8 cellular contexts compared by ENCODE assay signal in the genomic region with DNA sequence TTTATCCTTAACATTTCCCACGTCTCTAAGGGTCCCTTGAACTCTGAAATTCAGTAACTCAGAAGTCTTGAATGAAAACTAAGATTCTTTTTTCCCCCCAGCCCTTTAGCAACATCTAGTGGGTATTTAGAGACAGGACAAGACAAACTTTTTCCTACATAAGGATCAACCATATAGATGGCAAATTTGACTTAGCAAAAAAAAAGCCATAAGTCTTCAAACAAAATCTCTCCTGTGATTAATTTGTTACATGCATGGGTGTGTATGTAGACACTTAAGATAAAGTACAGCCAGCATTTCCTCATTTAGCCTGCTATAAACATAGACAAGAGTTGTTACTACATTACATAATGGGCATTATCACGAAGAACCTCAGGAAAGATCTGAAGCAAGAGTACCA. TPM values are rescaled to one million over a fixed set of nuclear protein-coding genes. Genes with fewer than 3 reads are reported as not detected.
DNase-seq lines count a peak whose midpoint lies in the region; ATAC-seq, FAIRE-seq and TF ChIP-seq lines count a peak whose summit lies in the region.

No MANE protein-coding gene starts in this region.

- POLR2A ChIA-PET in K562 (lab: Yijun Ruan, JAX), result no interaction called here
- POLR2A ChIA-PET in activated CD4-positive, alpha-beta memory T cell treated with anti-CD3 and anti-CD28 coated beads for 36 hours (lab: Charles Lee), result no interaction called here

- peak in 2 of 3 experiments; percentile 31 to 66; a peak in 3 of 6 replicates for TF ChIP-seq CTCF in K562 (IDR thresholded peaks at IDR 0.05 in 2 of 3, conservative IDR thresholded peaks at IDR 0.05 in 1 of 3; ENCODE audit: insufficient read depth in 2 of 3, low read depth in 1 of 3, low read length in 3 of 3)
- TF ChIP-seq CTCF in lower lobe of right lung (IDR thresholded peaks at IDR 0.05), result peak; percentile 39

- DNase-seq in DMS 273 (lab: John Stamatoyannopoulos, UW; ENCODE audit: unreplicated experiment) (peak; percentile 54), KBM-7 (peak; percentile 17), K562 (ENCODE audit: extremely low read depth in 1 of 4, low spot score in 3 of 4) (peak in 2 of 4 experiments; percentile 24 to 25), lower lobe of right lung (no peak), HK-2 (ENCODE audit: unreplicated experiment) (no peak), activated gamma-delta T cell treated with Interleukin-2 at 50 U/mL for 16 hours (no peak)
- no peak for DNase-seq in activated CD4-positive, alpha-beta memory T cell treated with anti-CD3 and anti-CD28 coated beads for 36 hours
- DNase-seq in activated CD4-positive, CD25-positive, alpha-beta regulatory T cell (lab: John Stamatoyannopoulos, UW), result no peak

- H3K4me1 ChIP-seq in K562 (replicated peaks in 1 of 2; ENCODE audit: control insufficient read depth in 2 of 2, insufficient read depth in 2 of 2, low read length in 2 of 2), result peaks cover 0 to 3% of the 10 kb centered on the region in 2 experiments; a peak in 1 of 5 replicates
- H3K4me1 ChIP-seq in lower lobe of right lung, result no peaks in the 10 kb centered on the region

- peak; percentile 53 to 70 for TF ChIP-seq RAD21 in K562 (CRISPR knock-in tag; conservative IDR thresholded peaks at IDR 0.05 in 1 of 2, IDR thresholded peaks at IDR 0.05 in 1 of 2)

- peaks cover 5% of the 10 kb centered on the region for H3K27me3 Mint-ChIP-seq in activated CD4-positive, alpha-beta memory T cell treated with anti-CD3 and anti-CD28 coated beads for 36 hours

- in situ Hi-C loops in KBM-7 (cut with MboI; ENCODE audit: low pct_unique_long_range_greater_than_20kb, low sequenced_read_pairs) (no loop called here), K562 (cut with MboI) (no loop called here)

- WGBS in K562 (ENCODE audit: insufficient coverage, low coverage, missing lambda C conversion rate), result 0% methylated on average over 2 of the region's 2 CpGs

- ATAC-seq in K562 (peak; percentile 62; the same call in 2 of the 3 replicates), lower lobe of right lung (peak in 1 of 2 donors; percentile 66)

- no peak overlapping the region for H3K9ac ChIP-seq in K562 (ENCODE audit: insufficient read depth in 1 of 2, low read depth in 2 of 2, low read length in 2 of 2)

- no peak overlapping the region for H2AFZ ChIP-seq in K562 (ENCODE audit: low read depth, low read length)

- H3K36me3 Mint-ChIP-seq in activated CD4-positive, alpha-beta memory T cell treated with anti-CD3 and anti-CD28 coated beads for 36 hours, result no peaks in the 10 kb centered on the region

- H3K9me3 ChIP-seq in K562 (replicated peaks; ENCODE audit: control insufficient read depth, insufficient read depth, low read depth, low read length) (no peaks in the 10 kb centered on the region), lower lobe of right lung (no peaks in the 10 kb centered on the region)

- H3K27me3 ChIP-seq in K562 (ENCODE audit: control insufficient read depth in 2 of 2, insufficient read depth in 2 of 2, low read length in 2 of 2) (peaks cover 4 to 9% of the 10 kb centered on the region in 2 experiments; a peak in 2 of 5 replicates), lower lobe of right lung (ENCODE audit: low read depth) (no peaks in the 10 kb centered on the region)

- FAIRE-seq in K562 (lab: Jason Lieb, UNC), result no peak

- peaks cover 2% of the 10 kb centered on the region for H3K9me3 Mint-ChIP-seq in activated CD4-positive, alpha-beta memory T cell treated with anti-CD3 and anti-CD28 coated beads for 36 hours

- no peaks in the 10 kb centered on the region for H3K36me3 ChIP-seq in K562 (ENCODE audit: control insufficient read depth, insufficient read depth, low read length)
- H3K36me3 ChIP-seq in lower lobe of right lung, result no peaks in the 10 kb centered on the region

- no peak overlapping the region for H3K4me3 Mint-ChIP-seq in activated CD4-positive, alpha-beta memory T cell treated with anti-CD3 and anti-CD28 coated beads for 36 hours

- TF ChIP-seq POLR2A in K562 (conservative IDR thresholded peaks at IDR 0.05), result no peak

- H3K4me2 ChIP-seq in K562 (ENCODE audit: insufficient read depth, low read length), result no peak overlapping the region

- H3K4me3 ChIP-seq in K562, result no peak overlapping the region
- no peak overlapping the region for H3K4me3 ChIP-seq in lower lobe of right lung

- intact Hi-C loops in K562 (cut with micrococcal nuclease) (loop anchor here (5.0 kb wide), 2 partner anchors 218 to 333 kb away; no protein-coding TSS in a partner anchor), lower lobe of right lung (cut with DNase I) (no loop called here)
- intact Hi-C loops in activated CD4-positive, alpha-beta memory T cell treated with anti-CD3 and anti-CD28 coated beads for 36 hours (cut with micrococcal nuclease), result loop anchor here (1.0 to 10.0 kb wide), 4 partner anchors 215 to 591 kb away; a partner anchor contains a TSS

- no peak overlapping the region for H3K27ac ChIP-seq in K562 (ENCODE audit: extremely low read depth, low read depth, low read length)
- H3K27ac ChIP-seq in lower lobe of right lung, result no peak overlapping the region

- H3K79me2 ChIP-seq in K562 (ENCODE audit: control insufficient read depth, insufficient read depth, low read length), result no peaks in the 10 kb centered on the region

- CTCF ChIA-PET in K562 (lab: Yijun Ruan, JAX; ENCODE audit: low intra/inter-chr PET ratio), result interaction anchor here (0.7 to 1.6 kb wide), 2 partner anchors 216 to 341 kb away, joined by 3 to 5 read pairs; no protein-coding TSS in a partner anchor
- CTCF ChIA-PET in activated CD4-positive, alpha-beta memory T cell treated with anti-CD3 and anti-CD28 coated beads for 36 hours (lab: Charles Lee), result interaction anchor here (0.6 kb wide), 1 partner anchor 228 kb away, joined by 3 read pairs; no protein-coding TSS in a partner anchor

- no peaks in the 10 kb centered on the region for H3K4me1 Mint-ChIP-seq in activated CD4-positive, alpha-beta memory T cell treated with anti-CD3 and anti-CD28 coated beads for 36 hours (ENCODE audit: low read depth)

- H3K9me1 ChIP-seq in K562 (ENCODE audit: control insufficient read depth, insufficient read depth, low read length), result no peaks in the 10 kb centered on the region

- H4K20me1 ChIP-seq in K562 (replicated peaks; ENCODE audit: control insufficient read depth, insufficient read depth, low read length), result no peaks in the 10 kb centered on the region

- TF ChIP-seq EP300 in K562 (IDR thresholded peaks at IDR 0.05; ENCODE audit: low read length), result no peak

- no peak overlapping the region for H3K27ac Mint-ChIP-seq in activated CD4-positive, alpha-beta memory T cell treated with anti-CD3 and anti-CD28 coated beads for 36 hours

- no TSS peak for BruUV-seq in K562 (replicated peaks; lab: Mats Ljungman, UMichigan)

TF ChIP-seq in K562, 482 proteins besides CTCF, POLR2A, EP300 and RAD21:
- 0 out of 2 replicates have a peak, but pooled peaks have one; percentile 20 for TF ChIP-seq SMC3 (conservative IDR thresholded peaks at IDR 0.05; ENCODE audit: insufficient read depth, low read depth, low read length)
- TF ChIP-seq BRCA1 (IDR thresholded peaks at IDR 0.05), result no peak
- no peak for TF ChIP-seq BRCA1 (CRISPR knock-in tag; IDR thresholded peaks at IDR 0.05)

RNA-seq across cellular contexts. Expression of a gene that starts 29.1 kb away (rescaled TPM):
- 0.09 and 0.42 TPM in 2 replicates for total RNA-seq in K562 (2011; cell fraction: chromatin; rRNA removed; ENCODE audit: low replicate concordance)
- under 0.01 TPM in 2 replicates for total RNA-seq in K562 (2011; cell fraction: nucleolus; rRNA removed)
- 0.15 TPM in 1 of 2 replicates, not detected in the other for total RNA-seq in K562 (2011; cell fraction: nucleoplasm; rRNA removed)
- total RNA-seq in K562 (2014; rRNA removed) (under 0.01 and 0.08 TPM in 2 replicates), K562 (2014; rRNA removed; fragmentation: Illumina TruSeq; extraction: Trizol) (0.06 and 0.11 TPM in 2 replicates), K562 (2015; rRNA removed; fragmentation: Illumina TruSeq; extraction: Trizol) (0.04 and 0.08 TPM in 2 replicates), K562 (2021) (0.04 and 0.07 TPM in 2 replicates), lower lobe of right lung (0.27 TPM)
- polyA plus RNA-seq in K562 (2011; rRNA removed) (0.04 and 0.07 TPM in 2 replicates), K562 (2014; fragmentation: Illumina TruSeq; extraction: Trizol) (0.04 and 0.06 TPM in 2 replicates), K562 (2014; fragmentation: Nextera tagmentation; extraction: Ambion mirVana) (under 1 TPM; 0.03 to 0.04 TPM), K562 (2014; rRNA removed) (0.04 TPM in 1 of 2 replicates, not detected in the other)
- 0.03 TPM in 1 of 2 replicates, not detected in the other for polyA plus RNA-seq in K562 (2011; cell fraction: cytosol; rRNA removed)
- 0.03 and 0.04 TPM in 2 replicates for polyA plus RNA-seq in K562 (2011; cell fraction: nucleus; rRNA removed)
- 0.03 and 0.07 TPM in 2 replicates for polyA plus RNA-seq in K562 (2012)
- polyA minus RNA-seq in K562 (2011; rRNA and poly(A)+ RNA removed), result 0.09 and 0.14 TPM in 2 replicates
- polyA minus RNA-seq in K562 (2011; cell fraction: cytosol; rRNA and poly(A)+ RNA removed), result not detected in 2 replicates
- polyA minus RNA-seq in K562 (2011; cell fraction: nucleus; rRNA and poly(A)+ RNA removed), result 0.13 and 0.22 TPM in 2 replicates
- under 1 TPM; 0.29 to 0.33 TPM for total RNA-seq in activated CD4-positive, alpha-beta memory T cell treated with anti-CD3 and anti-CD28 coated beads for 36 hours

Comparison
In these comparisons a context has a peak if more than half of its experiments do, and no peak if none do; other contexts are left out.
1. DNase-seq: peak in DMS 273 (single experiment) and KBM-7 (single experiment); none in lower lobe of right lung (single experiment), activated CD4-positive, alpha-beta memory T cell treated with anti-CD3 and anti-CD28 coated beads for 36 hours (single experiment), HK-2 (single experiment), activated gamma-delta T cell treated with Interleukin-2 at 50 U/mL for 16 hours (single experiment) and activated CD4-positive, CD25-positive, alpha-beta regulatory T cell (0 of 4).